1 cellular context compared by ENCODE assay signal in genomic region chrX:11758400-11759171, GRCh38.
TF ChIP-seq lines count a peak whose summit lies in the region.

No MANE protein-coding gene starts in this region.

TF ChIP-seq in K562, 482 proteins besides CTCF, POLR2A, EP300 and RAD21 (continued from another document):
- peak; percentile 80 for TF ChIP-seq ARID4B (CRISPR knock-in tag; IDR thresholded peaks at IDR 0.05)
- peak; percentile 83 for TF ChIP-seq SAP30 (IDR thresholded peaks at IDR 0.05; ENCODE audit: borderline replicate concordance, insufficient read depth, low read depth, low read length, poor library complexity, severe bottlenecking)
- no peak for TF ChIP-seq ESRRB (CRISPR knock-in tag; IDR thresholded peaks at IDR 0.05; ENCODE audit: borderline replicate concordance)
- no peak for TF ChIP-seq AFF1 (IDR thresholded peaks at IDR 0.05; ENCODE audit: low read depth in 1 of 2, partially characterized antibody in 2 of 2)
- no peak for TF ChIP-seq BRD9 (IDR thresholded peaks at IDR 0.05; ENCODE audit: low read depth, partially characterized antibody)
- peak; percentile 14; the same call in 1 of the 2 replicates for TF ChIP-seq EP400 (IDR thresholded peaks at IDR 0.05)
- 0 out of 2 replicates have a peak, but pooled peaks have one; percentile 23 for TF ChIP-seq FOXP1 (CRISPR knock-in tag; IDR thresholded peaks at IDR 0.05)
- peak; percentile 55; the same call in 1 of the 2 replicates for TF ChIP-seq GABPB1 (CRISPR knock-in tag; IDR thresholded peaks at IDR 0.05)
